Comparison of ENCODE assay signal across 19 cellular contexts in genomic region chr10:125127986-125128385, GRCh38. TPM values are rescaled to one million over a fixed set of nuclear protein-coding genes. Genes with fewer than 3 reads are reported as not detected.
DNase-seq lines count a peak whose midpoint lies in the region; ATAC-seq and TF ChIP-seq lines count a peak whose summit lies in the region.
"Had no signal": no experiment of that assay in that cellular context is flagged by ENCODE, and none has a peak within 500 bp of the region (broad histone marks: within the 10 kb centered on the region; RNA-seq: fewer than 3 reads in every experiment).

No MANE protein-coding gene starts in this region.

- TF ChIP-seq POLR2A in gastrocnemius medialis (IDR thresholded peaks at IDR 0.05), result peak; percentile 47 to 63
- no peak for TF ChIP-seq POLR2A in upper lobe of left lung (IDR thresholded peaks at IDR 0.05)

- peaks cover 85% of the 10 kb centered on the region for H3K36me3 Mint-ChIP-seq in GM23338 (ENCODE audit: low read depth)
- no peaks in the 10 kb centered on the region for H3K36me3 Mint-ChIP-seq in activated CD4-positive, alpha-beta T cell treated with anti-CD3 and anti-CD28 coated beads for 36 hours (ENCODE audit: low read depth)
- H3K36me3 Mint-ChIP-seq: IgD-negative memory B cell had no signal

- CTCF ChIA-PET in activated CD4-positive, alpha-beta T cell treated with anti-CD3 and anti-CD28 coated beads for 36 hours (lab: Charles Lee), result interaction anchor here (1.1 kb wide), 1 partner anchor 11 kb away, joined by 3 read pairs; no protein-coding TSS in a partner anchor

- in situ Hi-C loops in gastrocnemius medialis (cut with MboI; ENCODE audit: low sequenced_read_pairs in 4 of 4), result no loop called here

- no peaks in the 10 kb centered on the region for H3K27me3 ChIP-seq in GM23338 (ENCODE audit: insufficient read depth)
- H3K27me3 ChIP-seq in ascending aorta, result no peaks in the 10 kb centered on the region
- no peaks in the 10 kb centered on the region for H3K27me3 ChIP-seq in gastrocnemius medialis
- H3K27me3 ChIP-seq in upper lobe of left lung, result no peaks in the 10 kb centered on the region
- H3K27me3 ChIP-seq: BLaER1 had no signal

- H3K4me2 ChIP-seq in GM23338, result no peak overlapping the region
- H3K4me2 ChIP-seq: BLaER1 had no signal

- TF ChIP-seq CTCF in GM23338 (conservative IDR thresholded peaks at IDR 0.05; ENCODE audit: low read depth in 2 of 2) (no peak), ascending aorta (IDR thresholded peaks at IDR 0.05) (no peak), gastrocnemius medialis (IDR thresholded peaks at IDR 0.05 in 4 of 5, conservative IDR thresholded peaks at IDR 0.05 in 1 of 5) (no peak), upper lobe of left lung (IDR thresholded peaks at IDR 0.05) (no peak)

- H3K9me3 Mint-ChIP-seq in GM23338, result no peaks in the 10 kb centered on the region
- no peaks in the 10 kb centered on the region for H3K9me3 Mint-ChIP-seq in activated CD4-positive, alpha-beta T cell treated with anti-CD3 and anti-CD28 coated beads for 36 hours (ENCODE audit: low read depth)
- H3K9me3 Mint-ChIP-seq: HFFc6 had no signal

- peaks cover 98% of the 10 kb centered on the region for H4K20me1 ChIP-seq in GM23338 (replicated peaks; ENCODE audit: insufficient read depth)

- H3K27me3 Mint-ChIP-seq in GM23338 (ENCODE audit: insufficient read depth, low read depth, poor library complexity), result peaks cover 8% of the 10 kb centered on the region
- H3K27me3 Mint-ChIP-seq in activated CD4-positive, alpha-beta T cell treated with anti-CD3 and anti-CD28 coated beads for 36 hours, result no peaks in the 10 kb centered on the region

- POLR2A ChIA-PET in activated CD4-positive, alpha-beta T cell treated with anti-CD3 and anti-CD28 coated beads for 36 hours (lab: Charles Lee), result no interaction called here

- DNase-seq in GM23338 (ENCODE audit: low spot score), result no peak
- no peak for DNase-seq in ascending aorta (ENCODE audit: low spot score in 2 of 2)
- no peak for DNase-seq in left lobe of liver (ENCODE audit: low spot score)
- DNase-seq in gastrocnemius medialis, result peak; percentile 83 to 88
- DNase-seq in upper lobe of left lung, result no peak
- DNase-seq in activated CD4-positive, alpha-beta T cell treated with anti-CD3 and anti-CD28 coated beads for 36 hours, result no peak
- DNase-seq: DND-41, HFFc6, Kasumi-1, NCI-H1105, NCI-H1694, NCI-H2227 treated with DMSO at 0.1 percent for 48 hours, NCI-H524, SHP77 treated with DMSO at 0.1 percent for 48 hours had no signal

- H3K36me3 ChIP-seq in GM23338 (ENCODE audit: insufficient read depth) (peaks cover 24% of the 10 kb centered on the region), ascending aorta (peaks cover 5 to 21% of the 10 kb centered on the region in 2 donors), gastrocnemius medialis (peaks cover 0 to 5% of the 10 kb centered on the region in 2 donors), upper lobe of left lung (peaks cover 3 to 32% (median 4%) of the 10 kb centered on the region in 4 donors)

- peaks cover 100% of the 10 kb centered on the region for H3K79me2 ChIP-seq in GM23338 (replicated peaks; ENCODE audit: insufficient read depth)

- H3K4me3 ChIP-seq in GM23338 (no peak overlapping the region), ascending aorta (no peak overlapping the region), gastrocnemius medialis (no peak overlapping the region), upper lobe of left lung (no peak overlapping the region)
- H3K4me3 ChIP-seq: BLaER1, GM12878 had no signal

- no peaks in the 10 kb centered on the region for H3K9me3 ChIP-seq in ascending aorta
- no peaks in the 10 kb centered on the region for H3K9me3 ChIP-seq in gastrocnemius medialis
- no peaks in the 10 kb centered on the region for H3K9me3 ChIP-seq in upper lobe of left lung
- H3K9me3 ChIP-seq: BLaER1 had no signal

- intact Hi-C loops in ascending aorta (cut with DNase I), result loop anchor here (2.0 kb wide), 1 partner anchor 17 kb away; no protein-coding TSS in a partner anchor
- intact Hi-C loops in gastrocnemius medialis (cut with DNase I; ENCODE audit: low total_unique reads), result no loop called here
- intact Hi-C loops in activated CD4-positive, alpha-beta T cell treated with anti-CD3 and anti-CD28 coated beads for 36 hours (cut with DNase I, micrococcal nuclease), result no loop called here

- H3K4me1 ChIP-seq in GM23338 (ENCODE audit: insufficient read depth) (peaks cover 87% of the 10 kb centered on the region), ascending aorta (peaks cover 2 to 44% of the 10 kb centered on the region in 2 donors), gastrocnemius medialis (peaks cover 93 to 97% of the 10 kb centered on the region in 2 donors), upper lobe of left lung (peaks cover 30 to 47% (median 38%) of the 10 kb centered on the region in 4 donors)

- WGBS in upper lobe of left lung, 2 donors, result 60 to 77% methylated on average over 3 of the region's 3 CpGs

- ATAC-seq in GM23338, result no peak
- ATAC-seq in left lobe of liver, result peak; percentile 32
- ATAC-seq in gastrocnemius medialis, result peak; percentile 64 to 72
- ATAC-seq in upper lobe of left lung (ENCODE audit: low FRiP score in 2 of 2), result no peak
- no peak for ATAC-seq in activated CD4-positive, alpha-beta T cell treated with anti-CD3 and anti-CD28 coated beads for 36 hours
- ATAC-seq in HG02763 (IDR thresholded peaks at IDR 0.05; ENCODE audit: unreplicated experiment), result no peak
- ATAC-seq in HG02623 (IDR thresholded peaks at IDR 0.05; ENCODE audit: unreplicated experiment), result no peak
- ATAC-seq: GM12878 had no signal

- H3K4me3 Mint-ChIP-seq in GM23338, result no peak overlapping the region; the same call in 2 of the 3 replicates
- no peak overlapping the region for H3K4me3 Mint-ChIP-seq in activated CD4-positive, alpha-beta T cell treated with anti-CD3 and anti-CD28 coated beads for 36 hours
- H3K4me3 Mint-ChIP-seq: HFFc6, IgD-negative memory B cell had no signal

- peaks cover 84% of the 10 kb centered on the region for H3K4me1 Mint-ChIP-seq in GM23338
- H3K4me1 Mint-ChIP-seq in activated CD4-positive, alpha-beta T cell treated with anti-CD3 and anti-CD28 coated beads for 36 hours, result no peaks in the 10 kb centered on the region

- H3K27ac ChIP-seq in GM23338 (ENCODE audit: low read depth) (peak overlapping the region; percentile 72; the same call in 1 of the 2 replicates), ascending aorta (peak overlapping the region; percentile 40 to 46), gastrocnemius medialis (peak overlapping the region; percentile 91 to 97 (median 97)), upper lobe of left lung (peak overlapping the region in 1 of 4 donors; percentile 34)
- H3K27ac ChIP-seq: BLaER1 had no signal

- 0 out of 2 replicates have a peak, but pooled peaks cover 8% of the 10 kb centered on the region for H3F3A ChIP-seq in GM23338 (replicated peaks; ENCODE audit: low read depth)

- peak overlapping the region; percentile 29; the same call in 1 of the 2 replicates for H3K27ac Mint-ChIP-seq in GM23338
- H3K27ac Mint-ChIP-seq in activated CD4-positive, alpha-beta T cell treated with anti-CD3 and anti-CD28 coated beads for 36 hours, result no peak overlapping the region
- H3K27ac Mint-ChIP-seq: HFFc6 had no signal

- no peak overlapping the region for H2AFZ ChIP-seq in GM23338

- H3K9me2 ChIP-seq in GM23338 (ENCODE audit: insufficient read depth), result 0 out of 2 replicates have a peak, but pooled peaks cover 2% of the 10 kb centered on the region

- TF ChIP-seq EP300 in upper lobe of left lung (IDR thresholded peaks at IDR 0.05), result no peak

TF ChIP-seq in GM23338, 12 proteins besides CTCF, POLR2A, EP300 and RAD21 (continues in another document):
- TF ChIP-seq ETS1 (IDR thresholded peaks at IDR 0.05) (no peak), EZH2phosphoT487 (IDR thresholded peaks at IDR 0.05; ENCODE audit: unreplicated experiment) (no peak), REST (IDR thresholded peaks at IDR 0.05; ENCODE audit: unreplicated experiment) (no peak), NANOG (IDR thresholded peaks at IDR 0.05; ENCODE audit: borderline replicate concordance) (no peak)

RNA-seq across cellular contexts. Expression of gene CTBP2, which starts 32.4 kb away (rescaled TPM):
- 233 and 265 TPM in 2 replicates for total RNA-seq in GM23338 (2014; rRNA removed; shearing (Covaris generic))
- 133 and 138 TPM in 2 replicates for polyA plus RNA-seq in GM23338 (2016; fragmentation: Nextera tagmentation; extraction: Ambion mirVana)
- total RNA-seq in ascending aorta (57.7 TPM), left lobe of liver (5.8 TPM), gastrocnemius medialis (10 to 100 TPM; 13.9 to 36.7 (median 21.1) TPM), upper lobe of left lung (10 to 100 TPM; 47.1 to 82.5 (median 59.7) TPM)
- total RNA-seq in activated CD4-positive, alpha-beta T cell treated with anti-CD3 and anti-CD28 coated beads for 36 hours, result under 1 TPM; 0.12 to 0.21 TPM

Comparison
In these comparisons a context has a peak if more than half of its experiments do, and no peak if none do; other contexts are left out.
1. ATAC-seq: peak in left lobe of liver (single experiment) and gastrocnemius medialis (2 of 2); none in GM23338 (single experiment), upper lobe of left lung (0 of 2), activated CD4-positive, alpha-beta T cell treated with anti-CD3 and anti-CD28 coated beads for 36 hours (single experiment), HG02763 (single experiment) and HG02623 (single experiment).
2. DNase-seq: peak in gastrocnemius medialis (2 of 2); none in GM23338 (single experiment), ascending aorta (0 of 2), left lobe of liver (single experiment), upper lobe of left lung (0 of 2) and activated CD4-positive, alpha-beta T cell treated with anti-CD3 and anti-CD28 coated beads for 36 hours (single experiment).
3. POLR2A ChIP-seq: peak in gastrocnemius medialis (2 of 2); none in upper lobe of left lung (0 of 4).